1 cellular context compared by ENCODE assay signal in the genomic region with DNA sequence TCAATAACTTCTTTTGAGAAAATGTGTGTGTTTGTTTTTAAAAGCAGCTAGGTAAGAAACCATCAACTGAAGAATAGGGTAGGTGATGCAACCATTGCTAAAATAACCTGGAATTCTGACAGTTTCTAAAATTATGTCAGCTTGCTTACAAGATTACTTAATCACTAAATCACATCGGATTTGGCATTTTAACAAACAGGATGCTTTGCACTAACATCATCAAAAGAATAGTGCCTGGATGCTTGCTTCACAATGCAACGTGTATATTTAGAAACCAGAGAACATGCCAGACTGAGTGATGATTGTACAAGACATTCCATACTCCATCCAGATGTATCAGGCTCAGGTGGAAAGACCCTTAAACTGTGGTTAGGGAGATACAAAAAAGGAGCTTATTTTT.
TF ChIP-seq lines count a peak whose summit lies in the region.

No MANE protein-coding gene starts in this region.

TF ChIP-seq in H1, 55 proteins besides CTCF, POLR2A, EP300 and RAD21 (continued from another document):
- TF ChIP-seq SP4 (IDR thresholded peaks at IDR 0.05; ENCODE audit: low read length) (no peak), CHD1 (IDR thresholded peaks at IDR 0.05; ENCODE audit: low read depth, low read length) (no peak), NANOG (IDR thresholded peaks at IDR 0.05; ENCODE audit: insufficient read depth, low read depth, low read length, poor library complexity, severe bottlenecking) (no peak), BRCA1 (IDR thresholded peaks at IDR 0.05; ENCODE audit: low read depth, low read length) (no peak), POLR2AphosphoS5 (IDR thresholded peaks at IDR 0.05; ENCODE audit: low read depth, low read length) (no peak), RFX5 (IDR thresholded peaks at IDR 0.05; ENCODE audit: borderline replicate concordance, low read depth, low read length) (no peak), HDAC6 (IDR thresholded peaks at IDR 0.05; ENCODE audit: low read depth, low read length) (no peak), RBBP5 (IDR thresholded peaks at IDR 0.05; ENCODE audit: borderline replicate concordance, low read depth, low read length) (no peak)
- TF ChIP-seq, protein P1, sequence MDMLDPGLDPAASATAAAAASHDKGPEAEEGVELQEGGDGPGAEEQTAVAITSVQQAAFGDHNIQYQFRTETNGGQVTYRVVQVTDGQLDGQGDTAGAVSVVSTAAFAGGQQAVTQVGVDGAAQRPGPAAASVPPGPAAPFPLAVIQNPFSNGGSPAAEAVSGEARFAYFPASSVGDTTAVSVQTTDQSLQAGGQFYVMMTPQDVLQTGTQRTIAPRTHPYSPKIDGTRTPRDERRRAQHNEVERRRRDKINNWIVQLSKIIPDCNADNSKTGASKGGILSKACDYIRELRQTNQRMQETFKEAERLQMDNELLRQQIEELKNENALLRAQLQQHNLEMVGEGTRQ (IDR thresholded peaks at IDR 0.05; ENCODE audit: low read length): no peak
